In genomic region chr4:48902266-48902665, GRCh38 we compare ENCODE assay signal across 12 cellular contexts. TPM values are rescaled to one million over a fixed set of nuclear protein-coding genes. Genes with fewer than 3 reads are reported as not detected.
A peak's percentile ranks its signal among the peaks of the same experiment; 100 is the strongest.
DNase-seq lines count a peak whose midpoint lies in the region; ATAC-seq and TF ChIP-seq lines count a peak whose summit lies in the region.
"Had no signal": no experiment of that assay in that cellular context is flagged by ENCODE, and none has a peak within 500 bp of the region (broad histone marks: within the 10 kb centered on the region; RNA-seq: fewer than 3 reads in every experiment).

No MANE protein-coding gene starts in this region.

- no peak for TF ChIP-seq EP300 in transverse colon (IDR thresholded peaks at IDR 0.05; ENCODE audit: low read depth)

- H3K27ac Mint-ChIP-seq in activated T-cell treated with anti-CD3 and anti-CD28 coated beads, Interleukin-2, amount 50 U/mL, for 72 hours, result peak overlapping the region; percentile 8

- H3K27me3 Mint-ChIP-seq in activated T-cell treated with anti-CD3 and anti-CD28 coated beads, Interleukin-2, amount 50 U/mL, for 72 hours (ENCODE audit: low read depth), result no peaks in the 10 kb centered on the region

- intact Hi-C loops in transverse colon (cut with DNase I; ENCODE audit: low total_unique reads), result no loop called here

- H3K4me1 Mint-ChIP-seq in activated T-cell treated with anti-CD3 and anti-CD28 coated beads, Interleukin-2, amount 50 U/mL, for 72 hours (ENCODE audit: low read depth), result peaks cover 65% of the 10 kb centered on the region

- in situ Hi-C loops in transverse colon (cut with MboI; ENCODE audit: low pct_ligation_motif_present in 1 of 4, low pct_unique_long_range_greater_than_20kb in 1 of 4, low sequenced_read_pairs in 3 of 4), result no loop called here

- no peak overlapping the region for H3K4me3 Mint-ChIP-seq in activated T-cell treated with anti-CD3 and anti-CD28 coated beads, Interleukin-2, amount 50 U/mL, for 72 hours

- no peak for TF ChIP-seq CTCF in fibroblast of pulmonary artery (IDR thresholded peaks at IDR 0.05; ENCODE audit: low read length, missing control alignments)
- TF ChIP-seq CTCF in transverse colon (IDR thresholded peaks at IDR 0.05), result no peak

- no peaks in the 10 kb centered on the region for H3K27me3 ChIP-seq in transverse colon
- H3K27me3 ChIP-seq: tibial artery had no signal

- H3K9me3 Mint-ChIP-seq in activated T-cell treated with anti-CD3 and anti-CD28 coated beads, Interleukin-2, amount 50 U/mL, for 72 hours, result no peaks in the 10 kb centered on the region

- peaks cover 7 to 25% (median 12%) of the 10 kb centered on the region in 4 donors for H3K4me1 ChIP-seq in transverse colon

- H3K27ac ChIP-seq in transverse colon, result no peak overlapping the region
- H3K27ac ChIP-seq: tibial artery had no signal

- H3K9me3 ChIP-seq in transverse colon, result no peaks in the 10 kb centered on the region
- H3K9me3 ChIP-seq: tibial artery had no signal

- ATAC-seq in activated T-cell treated with anti-CD3 and anti-CD28 coated beads, Interleukin-2, amount 50 U/mL, for 72 hours (replicated peaks in 1 of 2), result no peak
- ATAC-seq in HG02798 (IDR thresholded peaks at IDR 0.05; ENCODE audit: poor library complexity, unreplicated experiment) (no peak), GM18520 (IDR thresholded peaks at IDR 0.05; ENCODE audit: unreplicated experiment) (no peak)

- peaks cover 0 to 8% (median 0%) of the 10 kb centered on the region in 4 donors for H3K36me3 ChIP-seq in transverse colon

- DNase-seq in activated T-cell treated with anti-CD3 and anti-CD28 coated beads, Interleukin-2, amount 50 U/mL, for 72 hours, result no peak
- DNase-seq in activated T-cell treated with anti-CD3 and anti-CD28 coated beads, Interleukin-2, amount 50 U/mL, for 48 hours, result no peak
- DNase-seq in RPMI7951 (ENCODE audit: low read depth), result peak; percentile 61
- peak; percentile 45 for DNase-seq in fibroblast of pulmonary artery (ENCODE audit: low read depth)
- peak; percentile 36 for DNase-seq in transverse colon
- no peak for DNase-seq in 8988T
- DNase-seq: activated naive CD4-positive, alpha-beta T cell treated with Interleukin-2 at 50 U/mL for 16 hours; NCI-H526 treated with DMSO at 0.1 percent for 48 hours; SIG-M5; tibial artery had no signal

- H3K36me3 Mint-ChIP-seq in activated T-cell treated with anti-CD3 and anti-CD28 coated beads, Interleukin-2, amount 50 U/mL, for 72 hours (ENCODE audit: insufficient read depth in 2 of 2), result peaks cover 7 to 20% of the 10 kb centered on the region in 2 donors

- H3K4me3 ChIP-seq in fibroblast of pulmonary artery (replicated peaks; ENCODE audit: low read depth, low read length) (no peak overlapping the region), transverse colon (no peak overlapping the region)
- H3K4me3 ChIP-seq: tibial artery had no signal

- no peak for TF ChIP-seq POLR2A in transverse colon (IDR thresholded peaks at IDR 0.05)

RNA-seq across cellular contexts. Expression of gene OCIAD2, which starts 4.3 kb away (rescaled TPM):
- total RNA-seq in activated T-cell treated with anti-CD3 and anti-CD28 coated beads, Interleukin-2, amount 50 U/mL, for 72 hours, result 10 to 100 TPM; 71.1 to 86.2 TPM
- total RNA-seq in RPMI7951 (2014; rRNA removed; shearing (Covaris generic)), result 20.5 and 40.0 TPM in 2 replicates
- total RNA-seq in transverse colon, result 10 to 100 TPM in 3 of 4 donors, 1 to 10 TPM in 1; 4.4 to 71.7 (median 30.3) TPM

Comparison
In these comparisons a context has a peak if more than half of its experiments do, and no peak if none do; other contexts are left out.
1. DNase-seq: peak in RPMI7951 (single experiment), fibroblast of pulmonary artery (single experiment) and transverse colon (single experiment); none in activated T-cell treated with anti-CD3 and anti-CD28 coated beads, Interleukin-2, amount 50 U/mL, for 72 hours (0 of 2), activated T-cell treated with anti-CD3 and anti-CD28 coated beads, Interleukin-2, amount 50 U/mL, for 48 hours (0 of 2) and 8988T (single experiment).